1 cellular context compared by ENCODE assay signal in the genomic region with DNA sequence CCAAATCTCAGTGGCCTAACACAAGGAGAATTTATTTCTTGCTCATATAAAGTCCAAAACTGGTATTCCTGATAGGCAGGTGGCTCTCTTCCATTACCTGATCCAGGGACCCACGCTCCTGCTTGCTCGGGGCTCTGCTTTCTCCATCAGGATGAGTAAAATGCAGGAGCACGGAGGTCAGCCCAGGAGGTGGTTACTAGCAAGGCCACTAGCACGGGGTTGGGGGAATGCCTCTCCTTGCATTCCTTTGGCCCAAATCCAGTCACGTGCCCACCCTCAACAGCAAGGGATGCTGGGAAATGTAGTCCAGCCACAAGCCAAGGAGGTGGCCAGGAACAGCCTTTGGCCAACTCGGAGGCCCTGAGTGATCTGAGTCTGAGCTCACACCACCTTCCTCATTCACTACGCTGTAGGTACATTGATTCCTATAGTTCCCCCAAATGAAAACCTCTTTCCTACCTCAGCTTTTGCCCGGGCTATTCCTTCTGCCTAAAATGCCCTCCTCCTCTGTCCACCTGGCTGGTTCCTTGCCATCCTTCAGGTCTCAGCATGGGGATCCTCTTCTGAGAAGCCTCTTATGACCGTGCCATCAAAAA.
TF ChIP-seq lines count a peak whose summit lies in the region.

No MANE protein-coding gene starts in this region.

TF ChIP-seq in HepG2, 621 proteins besides CTCF, POLR2A, EP300 and RAD21 (continued from another document and continues in another):
- TF ChIP-seq, protein P1, sequence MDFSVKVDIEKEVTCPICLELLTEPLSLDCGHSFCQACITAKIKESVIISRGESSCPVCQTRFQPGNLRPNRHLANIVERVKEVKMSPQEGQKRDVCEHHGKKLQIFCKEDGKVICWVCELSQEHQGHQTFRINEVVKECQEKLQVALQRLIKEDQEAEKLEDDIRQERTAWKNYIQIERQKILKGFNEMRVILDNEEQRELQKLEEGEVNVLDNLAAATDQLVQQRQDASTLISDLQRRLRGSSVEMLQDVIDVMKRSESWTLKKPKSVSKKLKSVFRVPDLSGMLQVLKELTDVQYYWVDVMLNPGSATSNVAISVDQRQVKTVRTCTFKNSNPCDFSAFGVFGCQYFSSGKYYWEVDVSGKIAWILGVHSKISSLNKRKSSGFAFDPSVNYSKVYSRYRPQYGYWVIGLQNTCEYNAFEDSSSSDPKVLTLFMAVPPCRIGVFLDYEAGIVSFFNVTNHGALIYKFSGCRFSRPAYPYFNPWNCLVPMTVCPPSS (IDR thresholded peaks at IDR 0.05), result no peak
- TF ChIP-seq TEF (CRISPR knock-in tag; IDR thresholded peaks at IDR 0.05), result no peak
- TF ChIP-seq MTA3 (CRISPR knock-in tag; IDR thresholded peaks at IDR 0.05), result no peak
- peak; percentile 32; the same call in 1 of the 2 replicates for TF ChIP-seq NCOA2 (CRISPR knock-in tag; IDR thresholded peaks at IDR 0.05)
- no peak for TF ChIP-seq ZNF136 (CRISPR knock-in tag; IDR thresholded peaks at IDR 0.05; ENCODE audit: low read depth)
- TF ChIP-seq ZXDC (CRISPR knock-in tag; IDR thresholded peaks at IDR 0.05), result no peak
- TF ChIP-seq ZNF282 (IDR thresholded peaks at IDR 0.05; ENCODE audit: partially characterized antibody), result no peak
- TF ChIP-seq ZNF878 (CRISPR knock-in tag; IDR thresholded peaks at IDR 0.05), result no peak
- TF ChIP-seq ZNF777 (CRISPR knock-in tag; IDR thresholded peaks at IDR 0.05), result no peak
- no peak for TF ChIP-seq ZNF780A (CRISPR knock-in tag; IDR thresholded peaks at IDR 0.05)
- no peak for TF ChIP-seq ZNF607 (CRISPR knock-in tag; IDR thresholded peaks at IDR 0.05; ENCODE audit: borderline replicate concordance)
- TF ChIP-seq TBP (CRISPR knock-in tag; IDR thresholded peaks at IDR 0.05), result no peak
- TF ChIP-seq AHDC1 (CRISPR knock-in tag; IDR thresholded peaks at IDR 0.05; ENCODE audit: borderline replicate concordance), result no peak
- TF ChIP-seq, protein P2, sequence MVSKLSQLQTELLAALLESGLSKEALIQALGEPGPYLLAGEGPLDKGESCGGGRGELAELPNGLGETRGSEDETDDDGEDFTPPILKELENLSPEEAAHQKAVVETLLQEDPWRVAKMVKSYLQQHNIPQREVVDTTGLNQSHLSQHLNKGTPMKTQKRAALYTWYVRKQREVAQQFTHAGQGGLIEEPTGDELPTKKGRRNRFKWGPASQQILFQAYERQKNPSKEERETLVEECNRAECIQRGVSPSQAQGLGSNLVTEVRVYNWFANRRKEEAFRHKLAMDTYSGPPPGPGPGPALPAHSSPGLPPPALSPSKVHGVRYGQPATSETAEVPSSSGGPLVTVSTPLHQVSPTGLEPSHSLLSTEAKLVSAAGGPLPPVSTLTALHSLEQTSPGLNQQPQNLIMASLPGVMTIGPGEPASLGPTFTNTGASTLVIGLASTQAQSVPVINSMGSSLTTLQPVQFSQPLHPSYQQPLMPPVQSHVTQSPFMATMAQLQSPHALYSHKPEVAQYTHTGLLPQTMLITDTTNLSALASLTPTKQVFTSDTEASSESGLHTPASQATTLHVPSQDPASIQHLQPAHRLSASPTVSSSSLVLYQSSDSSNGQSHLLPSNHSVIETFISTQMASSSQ (IDR thresholded peaks at IDR 0.05; ENCODE audit: low read depth), result peak; percentile 11; the same call in 1 of the 2 replicates
- TF ChIP-seq, protein P2 (CRISPR knock-in tag; IDR thresholded peaks at IDR 0.05; ENCODE audit: borderline replicate concordance), result peak; percentile 37; the same call in 1 of the 2 replicates
- TF ChIP-seq, protein P3, sequence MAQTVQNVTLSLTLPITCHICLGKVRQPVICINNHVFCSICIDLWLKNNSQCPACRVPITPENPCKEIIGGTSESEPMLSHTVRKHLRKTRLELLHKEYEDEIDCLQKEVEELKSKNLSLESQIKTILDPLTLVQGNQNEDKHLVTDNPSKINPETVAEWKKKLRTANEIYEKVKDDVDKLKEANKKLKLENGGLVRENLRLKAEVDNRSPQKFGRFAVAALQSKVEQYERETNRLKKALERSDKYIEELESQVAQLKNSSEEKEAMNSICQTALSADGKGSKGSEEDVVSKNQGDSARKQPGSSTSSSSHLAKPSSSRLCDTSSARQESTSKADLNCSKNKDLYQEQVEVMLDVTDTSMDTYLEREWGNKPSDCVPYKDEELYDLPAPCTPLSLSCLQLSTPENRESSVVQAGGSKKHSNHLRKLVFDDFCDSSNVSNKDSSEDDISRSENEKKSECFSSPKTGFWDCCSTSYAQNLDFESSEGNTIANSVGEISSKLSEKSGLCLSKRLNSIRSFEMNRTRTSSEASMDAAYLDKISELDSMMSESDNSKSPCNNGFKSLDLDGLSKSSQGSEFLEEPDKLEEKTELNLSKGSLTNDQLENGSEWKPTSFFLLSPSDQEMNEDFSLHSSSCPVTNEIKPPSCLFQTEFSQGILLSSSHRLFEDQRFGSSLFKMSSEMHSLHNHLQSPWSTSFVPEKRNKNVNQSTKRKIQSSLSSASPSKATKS (CRISPR knock-in tag; IDR thresholded peaks at IDR 0.05), result no peak
- no peak for TF ChIP-seq SCMH1 (CRISPR knock-in tag; IDR thresholded peaks at IDR 0.05; ENCODE audit: borderline replicate concordance)
- TF ChIP-seq ZNF546 (CRISPR knock-in tag; conservative IDR thresholded peaks at IDR 0.05), result no peak
- no peak for TF ChIP-seq HNF4G (IDR thresholded peaks at IDR 0.05; ENCODE audit: borderline replicate concordance, low read depth, low read length)
- no peak for TF ChIP-seq HNF4G (CRISPR knock-in tag; IDR thresholded peaks at IDR 0.05; ENCODE audit: borderline replicate concordance, low read depth)
- TF ChIP-seq, protein P4, sequence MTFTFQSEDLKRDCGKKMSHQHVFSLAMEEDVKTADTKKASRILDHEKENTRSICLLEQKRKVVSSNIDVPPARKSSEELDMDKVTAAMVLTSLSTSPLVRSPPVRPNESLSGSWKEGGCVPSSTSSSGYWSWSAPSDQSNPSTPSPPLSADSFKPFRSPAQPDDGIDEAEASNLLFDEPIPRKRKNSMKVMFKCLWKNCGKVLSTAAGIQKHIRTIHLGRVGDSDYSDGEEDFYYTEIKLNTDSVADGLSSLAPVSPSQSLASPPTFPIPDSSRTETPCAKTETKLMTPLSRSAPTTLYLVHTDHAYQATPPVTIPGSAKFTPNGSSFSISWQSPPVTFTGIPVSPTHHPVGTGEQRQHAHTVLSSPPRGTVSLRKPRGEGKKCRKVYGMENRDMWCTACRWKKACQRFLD (CRISPR knock-in tag; IDR thresholded peaks at IDR 0.05; ENCODE audit: borderline replicate concordance), result no peak
- no peak for TF ChIP-seq ZNF709 (CRISPR knock-in tag; IDR thresholded peaks at IDR 0.05)
- TF ChIP-seq ZNF234 (CRISPR knock-in tag; conservative IDR thresholded peaks at IDR 0.05), result no peak
- TF ChIP-seq MXI1 (IDR thresholded peaks at IDR 0.05; ENCODE audit: borderline replicate concordance, low read depth, low read length), result no peak; the same call in 2 of the 3 replicates
- no peak for TF ChIP-seq JDP2 (CRISPR knock-in tag; IDR thresholded peaks at IDR 0.05; ENCODE audit: borderline replicate concordance)
- TF ChIP-seq, protein P5, sequence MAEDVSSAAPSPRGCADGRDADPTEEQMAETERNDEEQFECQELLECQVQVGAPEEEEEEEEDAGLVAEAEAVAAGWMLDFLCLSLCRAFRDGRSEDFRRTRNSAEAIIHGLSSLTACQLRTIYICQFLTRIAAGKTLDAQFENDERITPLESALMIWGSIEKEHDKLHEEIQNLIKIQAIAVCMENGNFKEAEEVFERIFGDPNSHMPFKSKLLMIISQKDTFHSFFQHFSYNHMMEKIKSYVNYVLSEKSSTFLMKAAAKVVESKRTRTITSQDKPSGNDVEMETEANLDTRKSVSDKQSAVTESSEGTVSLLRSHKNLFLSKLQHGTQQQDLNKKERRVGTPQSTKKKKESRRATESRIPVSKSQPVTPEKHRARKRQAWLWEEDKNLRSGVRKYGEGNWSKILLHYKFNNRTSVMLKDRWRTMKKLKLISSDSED (CRISPR knock-in tag; IDR thresholded peaks at IDR 0.05), result no peak
- TF ChIP-seq ZNF274 (CRISPR knock-in tag; IDR thresholded peaks at IDR 0.05), result no peak
- TF ChIP-seq FOSL1 (CRISPR knock-in tag; IDR thresholded peaks at IDR 0.05; ENCODE audit: borderline replicate concordance), result no peak
- TF ChIP-seq, protein P6, sequence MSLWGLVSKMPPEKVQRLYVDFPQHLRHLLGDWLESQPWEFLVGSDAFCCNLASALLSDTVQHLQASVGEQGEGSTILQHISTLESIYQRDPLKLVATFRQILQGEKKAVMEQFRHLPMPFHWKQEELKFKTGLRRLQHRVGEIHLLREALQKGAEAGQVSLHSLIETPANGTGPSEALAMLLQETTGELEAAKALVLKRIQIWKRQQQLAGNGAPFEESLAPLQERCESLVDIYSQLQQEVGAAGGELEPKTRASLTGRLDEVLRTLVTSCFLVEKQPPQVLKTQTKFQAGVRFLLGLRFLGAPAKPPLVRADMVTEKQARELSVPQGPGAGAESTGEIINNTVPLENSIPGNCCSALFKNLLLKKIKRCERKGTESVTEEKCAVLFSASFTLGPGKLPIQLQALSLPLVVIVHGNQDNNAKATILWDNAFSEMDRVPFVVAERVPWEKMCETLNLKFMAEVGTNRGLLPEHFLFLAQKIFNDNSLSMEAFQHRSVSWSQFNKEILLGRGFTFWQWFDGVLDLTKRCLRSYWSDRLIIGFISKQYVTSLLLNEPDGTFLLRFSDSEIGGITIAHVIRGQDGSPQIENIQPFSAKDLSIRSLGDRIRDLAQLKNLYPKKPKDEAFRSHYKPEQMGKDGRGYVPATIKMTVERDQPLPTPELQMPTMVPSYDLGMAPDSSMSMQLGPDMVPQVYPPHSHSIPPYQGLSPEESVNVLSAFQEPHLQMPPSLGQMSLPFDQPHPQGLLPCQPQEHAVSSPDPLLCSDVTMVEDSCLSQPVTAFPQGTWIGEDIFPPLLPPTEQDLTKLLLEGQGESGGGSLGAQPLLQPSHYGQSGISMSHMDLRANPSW (CRISPR knock-in tag; IDR thresholded peaks at IDR 0.05; ENCODE audit: borderline replicate concordance), result no peak
- no peak for TF ChIP-seq ZSCAN29 (CRISPR knock-in tag; conservative IDR thresholded peaks at IDR 0.05)
- no peak for TF ChIP-seq ATF1 (CRISPR knock-in tag; IDR thresholded peaks at IDR 0.05)
- 0 out of 2 replicates have a peak, but pooled peaks have one; percentile 24 for TF ChIP-seq MIER2 (CRISPR knock-in tag; IDR thresholded peaks at IDR 0.05)
